Comparison of ENCODE assay signal across 8 cellular contexts in genomic region chr22:50293441-50294318, GRCh38. TPM values are rescaled to one million over a fixed set of nuclear protein-coding genes. Genes with fewer than 3 reads are reported as not detected.
DNase-seq lines count a peak whose midpoint lies in the region; ATAC-seq and TF ChIP-seq lines count a peak whose summit lies in the region.

No MANE protein-coding gene starts in this region.

- in situ Hi-C loops in IMR-90 (cut with MboI; ENCODE audit: low sequenced_read_pairs) = no loop called here

- H3K27me3 ChIP-seq in IMR-90 (ENCODE audit: control insufficient read depth, insufficient read depth, low read length) (no peaks in the 10 kb centered on the region), tibial artery (no peaks in the 10 kb centered on the region)

- H2BK20ac ChIP-seq in IMR-90 (ENCODE audit: low read depth, low read length) = peak overlapping the region; percentile 88

- peak overlapping the region; percentile 50 for H3K4me3 ChIP-seq in AG04449 (ENCODE audit: low read depth, low read length)
- peak overlapping the region; percentile 41 for H3K4me3 ChIP-seq in IMR-90 (ENCODE audit: insufficient read depth, low read depth, low read length)
- H3K4me3 ChIP-seq in tibial artery = peak overlapping the region; percentile 28 to 45

- DNase-seq in AG04449 (ENCODE audit: low read depth, low spot score) (no peak), IMR-90 (peak; percentile 60), chondrocyte (ENCODE audit: low spot score) (no peak), left kidney (ENCODE audit: low read depth, low spot score) (peak; percentile 90), tibial artery (peak in 1 of 2 donors; percentile 88), NCI-H446 (lab: John Stamatoyannopoulos, UW) (no peak), NCI-H82 treated with DMSO at 0.1 percent for 48 hours (lab: John Stamatoyannopoulos, UW; ENCODE audit: unreplicated experiment) (no peak)

- peaks cover 3% of the 10 kb centered on the region for H3K9me1 ChIP-seq in IMR-90 (ENCODE audit: insufficient read depth, low read length)

- H2BK5ac ChIP-seq in IMR-90 (ENCODE audit: low read depth, low read length, poor library complexity, severe bottlenecking) = peak overlapping the region; percentile 99

- peak overlapping the region; percentile 91; the same call in 2 of the 3 replicates for H2BK15ac ChIP-seq in IMR-90 (ENCODE audit: low read depth, low read length)

- H2BK120ac ChIP-seq in IMR-90 (ENCODE audit: low read depth, low read length) = peak overlapping the region; percentile 92

- peak overlapping the region; percentile 88 to 91 for H4K8ac ChIP-seq in IMR-90 (ENCODE audit: low read depth in 2 of 2, low read length in 2 of 2)

- dilution Hi-C loops in IMR-90 (cut with HindIII; ENCODE audit: low sequenced_read_pairs, unreplicated experiment) = no loop called here

- H3K79me1 ChIP-seq in IMR-90 (ENCODE audit: low read depth in 1 of 2, low read length in 2 of 2) = peaks cover 8 to 70% of the 10 kb centered on the region in 2 experiments; a peak in 3 of 4 replicates

- H3K4me2 ChIP-seq in IMR-90 (ENCODE audit: low read depth, low read length) = peak overlapping the region; percentile 60

- peak overlapping the region; percentile 25 for H3K4me3 Mint-ChIP-seq in chondrocyte (ENCODE audit: unreplicated experiment)

- peaks cover 90% of the 10 kb centered on the region for H4K20me1 ChIP-seq in IMR-90 (ENCODE audit: insufficient read depth, low read length)

- H3K9me3 ChIP-seq in IMR-90 (ENCODE audit: control insufficient read depth, insufficient read depth, low read length) (no peaks in the 10 kb centered on the region), tibial artery (no peaks in the 10 kb centered on the region)

- BruUV-seq in IMR-90 (replicated peaks; lab: Mats Ljungman, UMichigan) = no TSS peak

- H3K27ac ChIP-seq in IMR-90 (ENCODE audit: insufficient read depth, low read length) (peak overlapping the region; percentile 100), tibial artery (peak overlapping the region; percentile 86 to 91)

- no peaks in the 10 kb centered on the region for H3K9me3 Mint-ChIP-seq in chondrocyte (ENCODE audit: low read depth)

- CTCF ChIA-PET in AG04449 (lab: Yijun Ruan, JAX) (interaction anchor here (0.9 to 2.8 kb wide), 9 partner anchors 9 to 48 kb away, joined by 3 to 13 read pairs (median 6); partner anchors contain the start of gene DENND6B), IMR-90 (lab: Yijun Ruan, JAX) (interaction anchor here (1.5 kb wide), 1 partner anchor 33 kb away, joined by 4 read pairs; the partner anchor contains the start of gene DENND6B)

- peak overlapping the region; percentile 69 for H3K23ac ChIP-seq in IMR-90 (ENCODE audit: low read depth, low read length)

- peak; percentile 92 for ATAC-seq in IMR-90 (ENCODE audit: low read depth)
- no peak for ATAC-seq in GM18909 (IDR thresholded peaks at IDR 0.05; ENCODE audit: poor library complexity, unreplicated experiment)

- peaks cover 27% of the 10 kb centered on the region for H3K36me3 ChIP-seq in IMR-90 (ENCODE audit: control insufficient read depth, insufficient read depth, low read length)
- H3K36me3 ChIP-seq in tibial artery = peaks cover 16 to 27% (median 21%) of the 10 kb centered on the region in 3 donors

- H4K91ac ChIP-seq in IMR-90 (ENCODE audit: insufficient read depth, low read depth, low read length) = peak overlapping the region; percentile 97

- POLR2A ChIA-PET in AG04449 (lab: Yijun Ruan, JAX) (interaction anchor here (0.7 to 3.5 kb wide), 6 partner anchors 9 to 48 kb away, joined by 3 to 43 read pairs (median 4); partner anchors contain the start of genes HDAC10 and PLXNB2), IMR-90 (lab: Charles Lee; ENCODE audit: unreplicated experiment) (interaction anchor here (0.6 to 1.0 kb wide), 2 partner anchors 12 to 17 kb away, joined by 5 to 6 read pairs; no protein-coding TSS in a partner anchor)

- H4K5ac ChIP-seq in IMR-90 (ENCODE audit: low read depth, low read length) = peak overlapping the region; percentile 56

- H3K4me1 Mint-ChIP-seq in chondrocyte (ENCODE audit: low read depth) = peaks cover 59% of the 10 kb centered on the region

- H3K27me3 Mint-ChIP-seq in chondrocyte (ENCODE audit: low read depth) = no peaks in the 10 kb centered on the region

- H3K14ac ChIP-seq in IMR-90 (replicated peaks; ENCODE audit: low read depth, low read length) = peak overlapping the region; percentile 85; the same call in 1 of the 2 replicates

- H2AK9ac ChIP-seq in IMR-90 (replicated peaks; ENCODE audit: low read depth, low read length, poor library complexity) = peak overlapping the region; percentile 94

- H3K4ac ChIP-seq in IMR-90 (ENCODE audit: low read depth, low read length) = peak overlapping the region; percentile 96

- H3K27ac Mint-ChIP-seq in chondrocyte (ENCODE audit: unreplicated experiment) = peak overlapping the region; percentile 85

- H3K9ac ChIP-seq in IMR-90 (ENCODE audit: low read depth, low read length) = peak overlapping the region; percentile 95

- H3K36me3 Mint-ChIP-seq in chondrocyte (ENCODE audit: low read depth) = peaks cover 2% of the 10 kb centered on the region

- peak overlapping the region; percentile 69 for H2AFZ ChIP-seq in IMR-90 (replicated peaks; ENCODE audit: low read length, poor library complexity)

- intact Hi-C loops in IMR-90 (cut with micrococcal nuclease) (loop anchor here (2.0 to 5.0 kb wide), 2 partner anchors 13 to 34 kb away; partner anchors contain the start of genes DENND6B and PLXNB2), tibial artery (cut with DNase I; ENCODE audit: low total_unique reads) (loop anchor here (2.0 kb wide), 1 partner anchor 13 kb away; the partner anchor contains the start of gene PLXNB2)

- peak overlapping the region; percentile 91 for H2AK5ac ChIP-seq in IMR-90 (ENCODE audit: low read depth, low read length)

- TF ChIP-seq CTCF in AG04449 (IDR thresholded peaks at IDR 0.05; ENCODE audit: insufficient read depth, low read length, missing control alignments) = no peak
- no peak for TF ChIP-seq CTCF in IMR-90 (conservative IDR thresholded peaks at IDR 0.05; ENCODE audit: low read depth, low read length)
- peak; percentile 35 for TF ChIP-seq CTCF in chondrocyte (IDR thresholded peaks at IDR 0.05)
- TF ChIP-seq CTCF in tibial artery (IDR thresholded peaks at IDR 0.05) = no peak

- no peak for TF ChIP-seq RAD21 in IMR-90 (IDR thresholded peaks at IDR 0.05; ENCODE audit: low read length)

- peak overlapping the region; percentile 39 for H3K18ac ChIP-seq in IMR-90 (ENCODE audit: low read depth, low read length)

- H3K56ac ChIP-seq in IMR-90 (ENCODE audit: extremely low read depth, insufficient read depth, low read length) = peak overlapping the region; percentile 80; the same call in 1 of the 2 replicates

- H3K4me1 ChIP-seq in IMR-90 (ENCODE audit: control insufficient read depth, insufficient read depth, low read length) (peaks cover 34% of the 10 kb centered on the region), tibial artery (peaks cover 10 to 91% (median 65%) of the 10 kb centered on the region in 4 donors)

- 16% methylated on average over 22 of the region's 42 CpGs; no CpG with 5 or more reads in 1 of the 2 experiments for WGBS in IMR-90 (ENCODE audit: extremely low coverage in 2 of 2, insufficient read length in 1 of 2), 2 experiments

- TF ChIP-seq POLR2A in IMR-90 (IDR thresholded peaks at IDR 0.05; ENCODE audit: low read depth, low read length) = no peak

TF ChIP-seq in IMR-90, 13 proteins besides CTCF, POLR2A, EP300 and RAD21 (continues in another document):
- peak; percentile 83; the same call in 1 of the 2 replicates for TF ChIP-seq MAZ (IDR thresholded peaks at IDR 0.05; ENCODE audit: borderline replicate concordance, low read depth, low read length)
- TF ChIP-seq RFX5 (IDR thresholded peaks at IDR 0.05; ENCODE audit: low read depth, low read length) = no peak
- no peak for TF ChIP-seq NFE2L2 (IDR thresholded peaks at IDR 0.05; ENCODE audit: low read depth, low read length)
- TF ChIP-seq CHD1 (IDR thresholded peaks at IDR 0.05; ENCODE audit: low read depth, low read length) = no peak
- TF ChIP-seq MXI1 (IDR thresholded peaks at IDR 0.05; ENCODE audit: borderline replicate concordance, low read depth, low read length) = peak; percentile 21; the same call in 1 of the 2 replicates
- TF ChIP-seq SMC3 (IDR thresholded peaks at IDR 0.05; ENCODE audit: low read depth, low read length) = no peak
- no peak for TF ChIP-seq FOS (IDR thresholded peaks at IDR 0.05; ENCODE audit: low read depth, low read length)
- TF ChIP-seq CEBPB (IDR thresholded peaks at IDR 0.05; ENCODE audit: low read depth, low read length) = no peak
- no peak for TF ChIP-seq MAFK (IDR thresholded peaks at IDR 0.05; ENCODE audit: low read depth, low read length)

RNA-seq across cellular contexts. Expression of gene PLXNB2, which starts 13.8 kb away (rescaled TPM):
- total RNA-seq in IMR-90 (2012; rRNA removed) = 73.1 and 84.7 TPM in 2 replicates
- 202 and 220 TPM in 2 replicates for polyA plus RNA-seq in IMR-90 (2012; rRNA removed)
- polyA plus RNA-seq in IMR-90 (2012; cell fraction: cytosol; rRNA removed) = 120 and 220 TPM in 2 replicates
- 452 and 943 TPM in 2 replicates for polyA plus RNA-seq in IMR-90 (2012; cell fraction: nucleus; rRNA removed; ENCODE audit: low replicate concordance)
- 300 to 356 TPM (median 346 TPM) in 3 replicates for total RNA-seq in chondrocyte

RNA-seq across cellular contexts. Expression of gene MAPK11, which starts 23.5 kb away (rescaled TPM):
- total RNA-seq in IMR-90 (2012; rRNA removed) = 7.5 and 8.1 TPM in 2 replicates
- polyA plus RNA-seq in IMR-90 (2012; rRNA removed) = 14.4 and 16.6 TPM in 2 replicates
- 11.1 and 14.2 TPM in 2 replicates for polyA plus RNA-seq in IMR-90 (2012; cell fraction: cytosol; rRNA removed)
- polyA plus RNA-seq in IMR-90 (2012; cell fraction: nucleus; rRNA removed; ENCODE audit: low replicate concordance) = 42.0 and 90.5 TPM in 2 replicates
- total RNA-seq in chondrocyte = 9.3 to 19.9 TPM (median 17.7 TPM) in 3 replicates

RNA-seq across cellular contexts. Expression of gene MAPK12, which starts 32.2 kb away (rescaled TPM):
- 35.6 and 41.0 TPM in 2 replicates for total RNA-seq in IMR-90 (2012; rRNA removed)
- 56.3 and 59.9 TPM in 2 replicates for polyA plus RNA-seq in IMR-90 (2012; rRNA removed)
- 42.8 and 49.5 TPM in 2 replicates for polyA plus RNA-seq in IMR-90 (2012; cell fraction: cytosol; rRNA removed)
- polyA plus RNA-seq in IMR-90 (2012; cell fraction: nucleus; rRNA removed; ENCODE audit: low replicate concordance) = 269 and 452 TPM in 2 replicates
- 34.6 to 46.6 TPM (median 44.7 TPM) in 3 replicates for total RNA-seq in chondrocyte

RNA-seq across cellular contexts. Expression of gene DENND6B, which starts 33.1 kb away (rescaled TPM):
- 0.36 and 0.56 TPM in 2 replicates for total RNA-seq in IMR-90 (2012; rRNA removed)
- polyA plus RNA-seq in IMR-90 (2012; rRNA removed) = 4.9 and 5.3 TPM in 2 replicates
- polyA plus RNA-seq in IMR-90 (2012; cell fraction: cytosol; rRNA removed) = 3.0 and 4.6 TPM in 2 replicates
- polyA plus RNA-seq in IMR-90 (2012; cell fraction: nucleus; rRNA removed; ENCODE audit: low replicate concordance) = 15.5 and 36.4 TPM in 2 replicates
- total RNA-seq in chondrocyte = 7.7 to 8.8 TPM (median 8.1 TPM) in 3 replicates

RNA-seq across cellular contexts. Expression of gene HDAC10, which starts 42.6 kb away (rescaled TPM):
- 3.6 and 3.9 TPM in 2 replicates for total RNA-seq in IMR-90 (2012; rRNA removed)
- 35.2 and 35.7 TPM in 2 replicates for polyA plus RNA-seq in IMR-90 (2012; rRNA removed)
- polyA plus RNA-seq in IMR-90 (2012; cell fraction: cytosol; rRNA removed) = 18.7 and 22.6 TPM in 2 replicates
- polyA plus RNA-seq in IMR-90 (2012; cell fraction: nucleus; rRNA removed; ENCODE audit: low replicate concordance) = 264 and 926 TPM in 2 replicates
- total RNA-seq in chondrocyte = 29.1 to 36.8 TPM (median 35.3 TPM) in 3 replicates

Comparison
In these comparisons a context has a peak if more than half of its experiments do, and no peak if none do; other contexts are left out.
1. DNase-seq: peak in IMR-90 (single experiment) and left kidney (single experiment); none in AG04449 (single experiment), chondrocyte (single experiment), NCI-H446 (0 of 2) and NCI-H82 treated with DMSO at 0.1 percent for 48 hours (single experiment).
2. Peak in every context shown above with its lines, with median percentiles within 50 percentile points of each other: H3K4me3 ChIP-seq.